Comparison of ENCODE assay signal across 20 cellular contexts in genomic region chr18:33660696-33661310, GRCh38.
"Had no signal": no experiment of that assay in that cellular context is flagged by ENCODE, and none has a peak within 500 bp of the region (broad histone marks: within the 10 kb centered on the region; RNA-seq: fewer than 3 reads in every experiment).

No MANE protein-coding gene starts in this region.

- H3K27me3 Mint-ChIP-seq: naive B cell; stimulated activated naive B cell treated with anti-CD40 and anti-IgM and Interleukin-4, amounts not matched to agents 10 μg/mL and 1 μg/mL and 100 μg/mL, for 72 hours; stimulated activated naive CD8-positive, alpha-beta T cell treated with anti-CD3 and anti-CD28 coated beads, Interleukin-15, amount 100 ng/mL, for 72 hours had no signal

- DNase-seq: dermis blood vessel endothelial cell; endodermal cell; erythroblast; heart left ventricle; hypothalamus; kidney glomerular epithelial cell; mesendoderm; naive B cell; posterior cingulate gyrus; spleen; stimulated activated CD4-positive, alpha-beta T cell treated with anti-CD3 and anti-CD28 coated beads, Interleukin-2, amount 100 ng/mL, for 24 hours; stimulated activated CD4-positive, alpha-beta T cell treated with anti-CD3 and anti-CD28 coated beads, Interleukin-4, amount 100 ng/mL, for 4 hours; stimulated activated naive B cell treated with anti-CD40 and anti-IgM and Interleukin-4, amounts not matched to agents 10 μg/mL and 1 μg/mL and 100 μg/mL, for 72 hours; stimulated activated naive CD8-positive, alpha-beta T cell treated with anti-CD3 and anti-CD28 coated beads, Interleukin-15, amount 100 ng/mL, for 72 hours; testis; upper lobe of right lung had no signal

- H3K4me1 ChIP-seq: spleen, testis, upper lobe of right lung had no signal

- H3K36me3 Mint-ChIP-seq: naive B cell; stimulated activated naive B cell treated with anti-CD40 and anti-IgM and Interleukin-4, amounts not matched to agents 10 μg/mL and 1 μg/mL and 100 μg/mL, for 72 hours had no signal

- H3K4me3 ChIP-seq: heart left ventricle, spleen, testis, tibial nerve, upper lobe of right lung, vagina had no signal

- H3K36me3 ChIP-seq: heart left ventricle, neutrophil, spleen, tibial nerve, upper lobe of right lung, vagina had no signal

- H3K4me1 Mint-ChIP-seq: endodermal cell; naive B cell; stimulated activated naive B cell treated with anti-CD40 and anti-IgM and Interleukin-4, amounts not matched to agents 10 μg/mL and 1 μg/mL and 100 μg/mL, for 72 hours; stimulated activated naive CD8-positive, alpha-beta T cell treated with anti-CD3 and anti-CD28 coated beads, Interleukin-15, amount 100 ng/mL, for 72 hours had no signal

- H3K9me3 Mint-ChIP-seq: endodermal cell; naive B cell; stimulated activated naive B cell treated with anti-CD40 and anti-IgM and Interleukin-4, amounts not matched to agents 10 μg/mL and 1 μg/mL and 100 μg/mL, for 72 hours; stimulated activated naive CD8-positive, alpha-beta T cell treated with anti-CD3 and anti-CD28 coated beads, Interleukin-15, amount 100 ng/mL, for 72 hours had no signal

- H3K4me3 Mint-ChIP-seq: endodermal cell; naive B cell; stimulated activated naive B cell treated with anti-CD40 and anti-IgM and Interleukin-4, amounts not matched to agents 10 μg/mL and 1 μg/mL and 100 μg/mL, for 72 hours; stimulated activated naive CD8-positive, alpha-beta T cell treated with anti-CD3 and anti-CD28 coated beads, Interleukin-15, amount 100 ng/mL, for 72 hours had no signal

- H3K27ac ChIP-seq: heart left ventricle, neutrophil, spleen, testis, tibial nerve, upper lobe of right lung, vagina had no signal

- H3K27me3 ChIP-seq: heart left ventricle, neutrophil, spleen, testis, tibial nerve, upper lobe of right lung, vagina had no signal

- H3K27ac Mint-ChIP-seq: endodermal cell; naive B cell; stimulated activated naive B cell treated with anti-CD40 and anti-IgM and Interleukin-4, amounts not matched to agents 10 μg/mL and 1 μg/mL and 100 μg/mL, for 72 hours; stimulated activated naive CD8-positive, alpha-beta T cell treated with anti-CD3 and anti-CD28 coated beads, Interleukin-15, amount 100 ng/mL, for 72 hours had no signal

- ATAC-seq: heart left ventricle; sciatic nerve; stimulated activated naive B cell treated with anti-CD40 and anti-IgM and Interleukin-4, amounts not matched to agents 10 μg/mL and 1 μg/mL and 100 μg/mL, for 72 hours; stimulated activated naive CD8-positive, alpha-beta T cell treated with anti-CD3 and anti-CD28 coated beads, Interleukin-15, amount 100 ng/mL, for 72 hours; upper lobe of right lung had no signal

- H3K9me3 ChIP-seq: heart left ventricle, neutrophil, spleen, testis, tibial nerve, upper lobe of right lung, vagina had no signal
